Comparison of ENCODE assay signal across 37 cellular contexts in genomic region chr21:14270631-14271030, GRCh38. TPM values are rescaled to one million over a fixed set of nuclear protein-coding genes. Genes with fewer than 3 reads are reported as not detected.
"Had no signal": no experiment of that assay in that cellular context is flagged by ENCODE, and none has a peak within 500 bp of the region (broad histone marks: within the 10 kb centered on the region; RNA-seq: fewer than 3 reads in every experiment).

No MANE protein-coding gene starts in this region.

- ATAC-seq: activated CD8-positive, alpha-beta memory T cell treated with anti-CD3 and anti-CD28 coated beads, Interleukin-2, amount 10 ng/mL, durations not matched to agents 7 days and 5 days; PC-3; Right ventricle myocardium inferior; SK-N-SH treated with all-trans-retinoic acid at 6 μM for 48 hours; T-cell; T-helper 17 cell had no signal

- H3K27me3 ChIP-seq: ascending aorta had no signal

- DNase-seq: activated B cell treated with CpG ODN at 0.5 μM for 24 hours; activated CD4-positive, alpha-beta memory T cell treated with anti-CD3 and anti-CD28 coated beads, Interleukin-2, amount 10 ng/mL, durations not matched to agents 7 days and 5 days; activated CD4-positive, alpha-beta T cell treated with anti-CD3 and anti-CD28 coated beads for 4 hours; activated CD4-positive, alpha-beta T cell treated with anti-CD3 and anti-CD28 coated beads, Interleukin-2, amount 50 U/mL, for 1 hour; activated CD4-positive, CD25-positive, alpha-beta regulatory T cell treated with anti-CD3 and anti-CD28 coated beads, Interleukin-2, amount 50 U/mL, for 72 hours; activated CD8-positive, alpha-beta memory T cell treated with anti-CD3 and anti-CD28 coated beads for 24 hours; activated CD8-positive, alpha-beta memory T cell treated with anti-CD3 and anti-CD28 coated beads, Interleukin-2, amount 10 ng/mL, durations not matched to agents 7 days and 5 days; activated CD8-positive, alpha-beta memory T cell treated with anti-CD3 and anti-CD28 coated beads, Interleukin-2, amount 50 U/mL, for 48 hours; activated effector memory CD4-positive, alpha-beta T cell treated with Interleukin-2 at 50 U/mL for 16 hours; activated naive CD4-positive, alpha-beta T cell treated with anti-CD3 and anti-CD28 coated beads, Interleukin-2, amount 50 U/mL, for 16 hours; activated naive CD8-positive, alpha-beta T cell treated with anti-CD3 and anti-CD28 coated beads for 36 hours; activated T-cell treated with anti-CD3 and anti-CD28 coated beads, Interleukin-2, amount 50 U/mL, for 48 hours; amniotic stem cell; IMR-90; Karpas-422; KBM-7; NCI-H1105; NCI-H1417 treated with DMSO at 0.1 percent for 48 hours; NCI-H187 treated with DMSO at 0.1 percent for 48 hours; NCI-H2081; NCI-H2171 treated with DMSO at 0.1 percent for 48 hours; NCI-H226; NCI-H446 treated with DMSO at 0.1 percent for 48 hours; NCI-H524; NCI-H69; PC-3; SIG-M5; T-cell; T-helper 17 cell; T-helper 9 cell had no signal

- H3K4me3 ChIP-seq: ascending aorta had no signal

- H3K36me3 Mint-ChIP-seq: activated CD8-positive, alpha-beta memory T cell treated with anti-CD3 and anti-CD28 coated beads, Interleukin-2, amount 10 ng/mL, durations not matched to agents 7 days and 5 days; activated naive CD8-positive, alpha-beta T cell treated with anti-CD3 and anti-CD28 coated beads for 36 hours; T-cell had no signal

- H3K4me3 Mint-ChIP-seq: activated B cell treated with CpG ODN at 0.5 μM for 24 hours; activated CD4-positive, alpha-beta memory T cell treated with anti-CD3 and anti-CD28 coated beads, Interleukin-2, amount 10 ng/mL, durations not matched to agents 7 days and 5 days; activated CD8-positive, alpha-beta memory T cell treated with anti-CD3 and anti-CD28 coated beads, Interleukin-2, amount 10 ng/mL, durations not matched to agents 7 days and 5 days; activated naive CD8-positive, alpha-beta T cell treated with anti-CD3 and anti-CD28 coated beads for 36 hours; T-cell; T-helper 17 cell had no signal

- H3K4me1 ChIP-seq: ascending aorta had no signal

- H3K36me3 ChIP-seq: ascending aorta had no signal

- H3K9me3 Mint-ChIP-seq: activated B cell treated with CpG ODN at 0.5 μM for 24 hours; activated CD4-positive, alpha-beta memory T cell treated with anti-CD3 and anti-CD28 coated beads, Interleukin-2, amount 10 ng/mL, durations not matched to agents 7 days and 5 days; activated naive CD8-positive, alpha-beta T cell treated with anti-CD3 and anti-CD28 coated beads for 36 hours; T-cell had no signal

- H3K27ac ChIP-seq: ascending aorta, RWPE1, VCaP had no signal

- H3K9me3 ChIP-seq: ascending aorta had no signal

- H3K4me1 Mint-ChIP-seq: activated B cell treated with CpG ODN at 0.5 μM for 24 hours; activated CD4-positive, alpha-beta memory T cell treated with anti-CD3 and anti-CD28 coated beads, Interleukin-2, amount 10 ng/mL, durations not matched to agents 7 days and 5 days; activated CD8-positive, alpha-beta memory T cell treated with anti-CD3 and anti-CD28 coated beads, Interleukin-2, amount 10 ng/mL, durations not matched to agents 7 days and 5 days; activated naive CD8-positive, alpha-beta T cell treated with anti-CD3 and anti-CD28 coated beads for 36 hours; T-helper 17 cell had no signal

- H3K27ac Mint-ChIP-seq: activated B cell treated with CpG ODN at 0.5 μM for 24 hours; activated CD4-positive, alpha-beta memory T cell treated with anti-CD3 and anti-CD28 coated beads, Interleukin-2, amount 10 ng/mL, durations not matched to agents 7 days and 5 days; activated CD8-positive, alpha-beta memory T cell treated with anti-CD3 and anti-CD28 coated beads, Interleukin-2, amount 10 ng/mL, durations not matched to agents 7 days and 5 days; activated naive CD8-positive, alpha-beta T cell treated with anti-CD3 and anti-CD28 coated beads for 36 hours; T-cell; T-helper 17 cell had no signal

RNA-seq across cellular contexts. Expression of gene RBM11, which starts 54.7 kb away (rescaled TPM):
- total RNA-seq: ascending aorta had no signal

RNA-seq across cellular contexts. Expression of gene LIPI, which starts 59.9 kb away (rescaled TPM):
- total RNA-seq: activated B cell treated with CpG ODN at 0.5 μM for 24 hours; activated CD4-positive, alpha-beta memory T cell treated with anti-CD3 and anti-CD28 coated beads, Interleukin-2, amount 10 ng/mL, durations not matched to agents 7 days and 5 days; activated CD8-positive, alpha-beta memory T cell treated with anti-CD3 and anti-CD28 coated beads, Interleukin-2, amount 10 ng/mL, durations not matched to agents 7 days and 5 days; activated naive CD8-positive, alpha-beta T cell treated with anti-CD3 and anti-CD28 coated beads for 36 hours; ascending aorta; IMR-90; MCF 10A; PC-3; Right ventricle myocardium inferior; SK-MEL-5; T-cell; T-helper 17 cell had no signal
- polyA plus RNA-seq: IMR-90 had no signal
